In the genomic region with DNA sequence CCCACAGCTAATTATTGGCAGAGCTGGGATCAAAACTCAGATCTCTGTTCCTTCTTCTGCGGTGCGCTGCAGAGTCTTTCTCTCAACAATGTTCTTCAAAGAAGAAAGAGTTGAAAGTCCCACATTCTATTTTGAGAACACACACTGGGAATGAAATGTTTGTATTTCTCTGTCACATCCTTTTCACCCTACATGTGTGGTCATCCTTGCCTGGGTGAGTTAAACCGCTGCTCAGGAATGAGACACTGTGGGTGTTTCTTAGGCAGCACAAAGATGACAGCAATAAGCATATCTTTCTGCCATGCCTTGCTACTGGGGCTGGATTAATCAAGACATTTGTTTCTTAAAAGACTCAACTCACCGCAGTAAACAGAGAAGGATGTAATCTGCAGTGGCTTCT, we compare ENCODE assay signal across 16 cellular contexts.
A peak's percentile ranks its signal among the peaks of the same experiment; 100 is the strongest.
DNase-seq lines count a peak whose midpoint lies in the region; ATAC-seq, FAIRE-seq and TF ChIP-seq lines count a peak whose summit lies in the region.
"Had no signal": no experiment of that assay in that cellular context is flagged by ENCODE, and none has a peak within 500 bp of the region (broad histone marks: within the 10 kb centered on the region; RNA-seq: fewer than 3 reads in every experiment).

No MANE protein-coding gene starts in this region.

- peaks cover 0 to 1% of the 10 kb centered on the region in 2 experiments; a peak in 2 of 5 replicates for H3K36me3 ChIP-seq in HepG2 (replicated peaks in 1 of 2; ENCODE audit: control insufficient read depth in 1 of 2, insufficient read depth in 2 of 2, low read length in 2 of 2)
- H3K36me3 ChIP-seq in right lobe of liver = no peaks in the 10 kb centered on the region
- H3K36me3 ChIP-seq in brain microvascular endothelial cell (replicated peaks) = no peaks in the 10 kb centered on the region
- H3K36me3 ChIP-seq in mesenchymal stem cell (ENCODE audit: control insufficient read depth in 1 of 2, insufficient read depth in 2 of 2, low read depth in 1 of 2, low read length in 2 of 2) = peaks cover 0 to 11% of the 10 kb centered on the region in 2 experiments

- no peak overlapping the region for H4K91ac ChIP-seq in mesenchymal stem cell (ENCODE audit: low read length)

- no peak overlapping the region for H2BK5ac ChIP-seq in mesenchymal stem cell (ENCODE audit: low read depth, low read length, poor library complexity, severe bottlenecking)

- H4K8ac ChIP-seq in mesenchymal stem cell (ENCODE audit: low read length) = no peak overlapping the region

- no peaks in the 10 kb centered on the region for H3K79me2 ChIP-seq in HepG2 (ENCODE audit: insufficient read depth, low read length)

- POLR2A ChIA-PET in HepG2 (lab: Yijun Ruan, JAX) = no interaction called here

- H3K27ac ChIP-seq in HepG2 (ENCODE audit: extremely low read length, insufficient read depth, low read length) (no peak overlapping the region), right lobe of liver (no peak overlapping the region), brain microvascular endothelial cell (no peak overlapping the region), mesenchymal stem cell (ENCODE audit: low read length, poor library complexity, severe bottlenecking) (no peak overlapping the region)
- H3K27ac ChIP-seq: 22Rv1 had no signal

- no peak overlapping the region for H2BK120ac ChIP-seq in mesenchymal stem cell (ENCODE audit: low read depth, low read length)

- H4K20me1 ChIP-seq in HepG2 (ENCODE audit: insufficient read depth, low read length) = no peaks in the 10 kb centered on the region

- no peaks in the 10 kb centered on the region for H3K79me1 ChIP-seq in mesenchymal stem cell (replicated peaks; ENCODE audit: low read length, poor library complexity, severe bottlenecking)

- no peak overlapping the region for H3K18ac ChIP-seq in mesenchymal stem cell (ENCODE audit: low read depth in 1 of 2, low read length in 2 of 2)

- ATAC-seq in HepG2 (no peak), right lobe of liver (no peak), HG03135 (IDR thresholded peaks at IDR 0.05; ENCODE audit: unreplicated experiment) (no peak)

- FAIRE-seq in HepG2 (lab: Jason Lieb, UNC) = peak; percentile 8

- no peak overlapping the region for H2AFZ ChIP-seq in HepG2 (ENCODE audit: low read length)
- H2AFZ ChIP-seq in mesenchymal stem cell (ENCODE audit: low read depth, low read length) = no peak overlapping the region

- TF ChIP-seq POLR2A in HepG2 (IDR thresholded peaks at IDR 0.05; ENCODE audit: insufficient read depth in 1 of 2, low read depth in 2 of 2, low read length in 2 of 2) = no peak
- TF ChIP-seq POLR2A in right lobe of liver (IDR thresholded peaks at IDR 0.05) = no peak

- no peak overlapping the region for H2AK5ac ChIP-seq in mesenchymal stem cell (ENCODE audit: low read length, severe bottlenecking)

- H3K9ac ChIP-seq in HepG2 (ENCODE audit: insufficient read depth, low read depth, low read length) (no peak overlapping the region), mesenchymal stem cell (ENCODE audit: low read length) (no peak overlapping the region)

- no peak overlapping the region for H2BK12ac ChIP-seq in mesenchymal stem cell (ENCODE audit: low read length in 2 of 2)

- peaks cover 10% of the 10 kb centered on the region for H3K4me1 ChIP-seq in HepG2 (ENCODE audit: insufficient read depth, low read length)
- no peaks in the 10 kb centered on the region for H3K4me1 ChIP-seq in right lobe of liver
- H3K4me1 ChIP-seq in mesenchymal stem cell (ENCODE audit: control insufficient read depth, insufficient read depth, low read depth, low read length) = no peaks in the 10 kb centered on the region

- no peak for TF ChIP-seq RAD21 in HepG2 (CRISPR knock-in tag; IDR thresholded peaks at IDR 0.05)

- TF ChIP-seq EP300 in HepG2 (IDR thresholded peaks at IDR 0.05; ENCODE audit: low read depth in 2 of 2, low read length in 2 of 2) = no peak
- no peak for TF ChIP-seq EP300 in HepG2 (CRISPR knock-in tag; IDR thresholded peaks at IDR 0.05; ENCODE audit: borderline replicate concordance)

- H3K4me3 ChIP-seq in HepG2 (replicated peaks in 1 of 3; ENCODE audit: insufficient read depth in 1 of 3, low read depth in 2 of 3, low read length in 3 of 3) (no peak overlapping the region), right lobe of liver (no peak overlapping the region), brain microvascular endothelial cell (ENCODE audit: low read depth, low read length) (no peak overlapping the region), mesenchymal stem cell (ENCODE audit: insufficient read depth in 1 of 2, low read depth in 1 of 2, low read length in 2 of 2) (no peak overlapping the region)

- DNase-seq in HepG2 (ENCODE audit: low spot score) (peak; percentile 7), right lobe of liver (no peak), brain microvascular endothelial cell (peak; percentile 66), mesenchymal stem cell (peak; percentile 43), T-helper 1 cell (no peak), NCI-H526 (lab: John Stamatoyannopoulos, UW) (no peak)
- DNase-seq in activated CD4-positive, alpha-beta T cell treated with anti-CD3 and anti-CD28 coated beads for 4 hours = no peak
- DNase-seq: COR-L47, DMS153, H7, NCI-H146, NCI-H2081 treated with DMSO at 0.1 percent for 48 hours, NCI-H2227 treated with DMSO at 0.1 percent for 48 hours, NCI-H524 treated with DMSO at 0.1 percent for 48 hours had no signal

- BruUV-seq in HepG2 (replicated peaks; lab: Mats Ljungman, UMichigan) = no TSS peak

- no peak overlapping the region for H3K4me2 ChIP-seq in HepG2 (ENCODE audit: low read depth, low read length)
- no peak overlapping the region for H3K4me2 ChIP-seq in mesenchymal stem cell (ENCODE audit: low read length, poor library complexity, severe bottlenecking)

- H3K9me3 ChIP-seq in HepG2 (ENCODE audit: low read length) = no peaks in the 10 kb centered on the region
- no peaks in the 10 kb centered on the region for H3K9me3 ChIP-seq in right lobe of liver
- H3K9me3 ChIP-seq in mesenchymal stem cell (ENCODE audit: control insufficient read depth, low read length) = no peaks in the 10 kb centered on the region

- H2BK15ac ChIP-seq in mesenchymal stem cell (ENCODE audit: low read depth, poor library complexity, severe bottlenecking) = no peak overlapping the region

- CTCF ChIA-PET in HepG2 (lab: Yijun Ruan, JAX; ENCODE audit: low intra/inter-chr PET ratio, low total read pairs) = no interaction called here

- intact Hi-C loops in HepG2 (cut with micrococcal nuclease; ENCODE audit: unreplicated experiment) (no loop called here), right lobe of liver (cut with DNase I) (no loop called here)

- no peak overlapping the region for H3K14ac ChIP-seq in mesenchymal stem cell (ENCODE audit: low read length in 2 of 2)

- TF ChIP-seq CTCF in HepG2 (CRISPR knock-in tag; IDR thresholded peaks at IDR 0.05) (no peak), right lobe of liver (IDR thresholded peaks at IDR 0.05) (no peak), brain microvascular endothelial cell (IDR thresholded peaks at IDR 0.05; ENCODE audit: low read depth, low read length, missing control alignments) (no peak)

- H3K23ac ChIP-seq in mesenchymal stem cell (ENCODE audit: low read length in 2 of 2) = no peak overlapping the region

- in situ Hi-C loops in HepG2 (cut with HindIII; ENCODE audit: extremely low pct_ligation_motif_present, low pct_unique_long_range_greater_than_20kb) = no loop called here
- in situ Hi-C loops in brain microvascular endothelial cell (cut with HindIII; ENCODE audit: low pct_ligation_motif_present, low sequenced_read_pairs) = no loop called here

- H3K27me3 ChIP-seq in HepG2 (ENCODE audit: control insufficient read depth in 1 of 2, insufficient read depth in 2 of 2, low read length in 2 of 2) (no peaks in the 10 kb centered on the region), right lobe of liver (no peaks in the 10 kb centered on the region), brain microvascular endothelial cell (replicated peaks) (no peaks in the 10 kb centered on the region), mesenchymal stem cell (ENCODE audit: control insufficient read depth in 1 of 2, insufficient read depth in 1 of 2, low read length in 2 of 2) (no peaks in the 10 kb centered on the region)

- no peak overlapping the region for H3K4ac ChIP-seq in mesenchymal stem cell (ENCODE audit: low read depth in 1 of 2, low read length in 2 of 2)

- 97% methylated on average over 4 of the region's 4 CpGs for WGBS in HepG2 (ENCODE audit: low lambda C conversion rate)
- WGBS in right lobe of liver (ENCODE audit: insufficient coverage, low coverage, low lambda C conversion rate, missing lambda C conversion rate) = 95% methylated on average over 4 of the region's 4 CpGs
- WGBS in mesenchymal stem cell = 84% methylated on average over 4 of the region's 4 CpGs

TF ChIP-seq in HepG2, 621 proteins besides CTCF, POLR2A, EP300 and RAD21 (continues in another document):
- TF ChIP-seq ZNF572 (CRISPR knock-in tag; IDR thresholded peaks at IDR 0.05) = no peak
- TF ChIP-seq, protein P1, sequence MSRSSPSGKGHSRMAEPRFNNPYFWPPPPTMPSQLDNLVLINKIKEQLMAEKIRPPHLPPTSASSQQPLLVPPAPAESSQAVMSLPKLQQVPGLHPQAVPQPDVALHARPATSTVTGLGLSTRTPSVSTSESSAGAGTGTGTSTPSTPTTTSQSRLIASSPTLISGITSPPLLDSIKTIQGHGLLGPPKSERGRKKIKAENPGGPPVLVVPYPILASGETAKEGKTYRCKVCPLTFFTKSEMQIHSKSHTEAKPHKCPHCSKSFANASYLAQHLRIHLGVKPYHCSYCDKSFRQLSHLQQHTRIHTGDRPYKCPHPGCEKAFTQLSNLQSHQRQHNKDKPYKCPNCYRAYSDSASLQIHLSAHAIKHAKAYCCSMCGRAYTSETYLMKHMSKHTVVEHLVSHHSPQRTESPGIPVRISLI (CRISPR knock-in tag; IDR thresholded peaks at IDR 0.05; ENCODE audit: borderline replicate concordance) = no peak
- TF ChIP-seq ZNF30 (CRISPR knock-in tag; IDR thresholded peaks at IDR 0.05) = no peak
- no peak for TF ChIP-seq NCOA5 (CRISPR knock-in tag; IDR thresholded peaks at IDR 0.05)
- TF ChIP-seq STAT5B (CRISPR knock-in tag; IDR thresholded peaks at IDR 0.05) = no peak
- TF ChIP-seq FIP1L1 (IDR thresholded peaks at IDR 0.05; ENCODE audit: borderline replicate concordance, insufficient read depth, low read depth, low read length) = no peak
- no peak for TF ChIP-seq NR3C1 (CRISPR knock-in tag; IDR thresholded peaks at IDR 0.05)
- TF ChIP-seq RFX3 (CRISPR knock-in tag; IDR thresholded peaks at IDR 0.05) = no peak
- no peak for TF ChIP-seq ZZZ3 (CRISPR knock-in tag; IDR thresholded peaks at IDR 0.05; ENCODE audit: borderline replicate concordance)
- TF ChIP-seq, protein P2, sequence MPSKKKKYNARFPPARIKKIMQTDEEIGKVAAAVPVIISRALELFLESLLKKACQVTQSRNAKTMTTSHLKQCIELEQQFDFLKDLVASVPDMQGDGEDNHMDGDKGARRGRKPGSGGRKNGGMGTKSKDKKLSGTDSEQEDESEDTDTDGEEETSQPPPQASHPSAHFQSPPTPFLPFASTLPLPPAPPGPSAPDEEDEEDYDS (CRISPR knock-in tag; IDR thresholded peaks at IDR 0.05) = no peak
- no peak for TF ChIP-seq ZNF432 (CRISPR knock-in tag; IDR thresholded peaks at IDR 0.05; ENCODE audit: borderline replicate concordance)

Comparison
In these comparisons a context has a peak if more than half of its experiments do, and no peak if none do; other contexts are left out.
1. DNase-seq: peak in HepG2 (single experiment), brain microvascular endothelial cell (single experiment) and mesenchymal stem cell (single experiment); none in right lobe of liver (0 of 3), activated CD4-positive, alpha-beta T cell treated with anti-CD3 and anti-CD28 coated beads for 4 hours (0 of 2), T-helper 1 cell (0 of 5) and NCI-H526 (0 of 2).